Comparison of ENCODE assay signal across 1 cellular context in the genomic region with DNA sequence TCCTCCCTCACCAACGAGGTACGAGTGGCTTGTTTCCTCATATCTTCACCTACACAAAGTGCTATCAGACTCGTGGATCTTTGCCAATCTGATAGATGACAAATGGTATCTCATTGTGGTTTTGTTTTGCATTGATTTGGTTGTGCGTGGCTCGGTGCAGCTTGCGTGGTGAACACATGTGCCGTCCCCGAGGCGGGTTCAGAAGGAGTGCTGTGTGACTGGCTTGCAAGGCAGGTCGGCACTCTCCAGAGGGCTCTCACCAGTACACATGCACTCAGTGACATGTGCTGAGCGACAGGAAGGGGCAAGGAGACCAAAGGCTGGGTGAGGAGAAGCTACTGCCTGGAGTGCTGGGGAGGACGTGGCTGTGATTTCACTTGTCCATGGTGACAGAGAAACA.
TF ChIP-seq lines count a peak whose summit lies in the region.

No MANE protein-coding gene starts in this region.

TF ChIP-seq in K562, 482 proteins besides CTCF, POLR2A, EP300 and RAD21 (continued from another document):
- TF ChIP-seq PHB2 (IDR thresholded peaks at IDR 0.05; ENCODE audit: low read depth) (no peak), ZSCAN29 (IDR thresholded peaks at IDR 0.05) (no peak), SMC3 (conservative IDR thresholded peaks at IDR 0.05; ENCODE audit: insufficient read depth, low read depth, low read length) (no peak), POLR2G (IDR thresholded peaks at IDR 0.05; ENCODE audit: low read depth, low read length) (no peak), KLF6 (CRISPR knock-in tag; IDR thresholded peaks at IDR 0.05; ENCODE audit: borderline replicate concordance) (no peak), SNAPC5 (CRISPR knock-in tag; IDR thresholded peaks at IDR 0.05) (no peak), NFIC (IDR thresholded peaks at IDR 0.05) (peak; percentile 26; the same call in 1 of the 2 replicates), BRCA1 (IDR thresholded peaks at IDR 0.05) (no peak), BRCA1 (CRISPR knock-in tag; IDR thresholded peaks at IDR 0.05) (no peak), ESRRA (IDR thresholded peaks at IDR 0.05; ENCODE audit: borderline replicate concordance, low read depth) (no peak), KDM1A (IDR thresholded peaks at IDR 0.05) (0 out of 4 replicates have a peak, but pooled peaks of 1 of the 2 experiments have one; percentile 19), GTF2A2 (tag; IDR thresholded peaks at IDR 0.05) (no peak), HDAC1 (IDR thresholded peaks at IDR 0.05) (0 out of 4 replicates have a peak, but pooled peaks of 1 of the 2 experiments have one; percentile 14)
- TF ChIP-seq, protein P1, sequence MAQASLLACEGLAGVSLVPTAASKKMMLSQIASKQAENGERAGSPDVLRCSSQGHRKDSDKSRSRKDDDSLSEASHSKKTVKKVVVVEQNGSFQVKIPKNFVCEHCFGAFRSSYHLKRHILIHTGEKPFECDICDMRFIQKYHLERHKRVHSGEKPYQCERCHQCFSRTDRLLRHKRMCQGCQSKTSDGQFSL (CRISPR knock-in tag; IDR thresholded peaks at IDR 0.05): no peak
- TF ChIP-seq, protein P1 (tag; IDR thresholded peaks at IDR 0.05): no peak
